Comparison of ENCODE assay signal across 8 cellular contexts in genomic region chr6:30685157-30685976, GRCh38.
DNase-seq lines count a peak whose midpoint lies in the region; ATAC-seq and TF ChIP-seq lines count a peak whose summit lies in the region.

No MANE protein-coding gene starts in this region.

- no peak for ATAC-seq in HG03159 (IDR thresholded peaks at IDR 0.05; ENCODE audit: unreplicated experiment)

- peak overlapping the region; percentile 75 for H3K4me2 ChIP-seq in OCI-LY1 (ENCODE audit: low read length)

- CTCF ChIA-PET in HEK293T (lab: Yijun Ruan, JAX) = interaction anchor here (0.6 to 1.0 kb wide), 3 partner anchors 30 to 143 kb away, joined by 3 to 5 read pairs (median 4); no protein-coding TSS in a partner anchor

- H3K27ac ChIP-seq in OCI-LY1 (ENCODE audit: low read depth, low read length, poor library complexity, severe bottlenecking) (peak overlapping the region; percentile 95), caudate nucleus (ENCODE audit: low read depth, low read length) (peak overlapping the region; percentile 83), muscle layer of colon (ENCODE audit: low read depth, low read length) (peak overlapping the region; percentile 100)

- no peaks in the 10 kb centered on the region for H3K9me2 ChIP-seq in OCI-LY1 (ENCODE audit: low read depth, low read length)

- peaks cover 21% of the 10 kb centered on the region for H3F3A ChIP-seq in OCI-LY1 (ENCODE audit: insufficient read depth, low read length)

- peak overlapping the region; percentile 75 for H3K4me3 ChIP-seq in GM12864 (ENCODE audit: low read depth, low read length)
- H3K4me3 ChIP-seq in OCI-LY1 (ENCODE audit: low read depth, low read length, poor library complexity, severe bottlenecking) = peak overlapping the region; percentile 87
- H3K4me3 ChIP-seq in muscle layer of colon (ENCODE audit: low read depth in 1 of 2, low read length in 2 of 2) = peak overlapping the region; percentile 88 to 99

- H3K79me2 ChIP-seq in OCI-LY1 (ENCODE audit: insufficient read depth, low read length) = peaks cover 38% of the 10 kb centered on the region

- peaks cover 82% of the 10 kb centered on the region for H3K4me1 ChIP-seq in OCI-LY1 (ENCODE audit: insufficient read depth, low read length, severe bottlenecking)
- H3K4me1 ChIP-seq in muscle layer of colon (ENCODE audit: insufficient read depth, low read length) = peaks cover 60% of the 10 kb centered on the region

- H3K9ac ChIP-seq in OCI-LY1 (ENCODE audit: low read length) (peak overlapping the region; percentile 95), muscle layer of colon (ENCODE audit: low read length) (peak overlapping the region; percentile 98)

- H3K9me3 ChIP-seq in OCI-LY1 (ENCODE audit: low read length) (no peaks in the 10 kb centered on the region), muscle layer of colon (ENCODE audit: low read length) (no peaks in the 10 kb centered on the region)

- no peaks in the 10 kb centered on the region for H4K20me1 ChIP-seq in OCI-LY1 (ENCODE audit: insufficient read depth, low read length)

- DNase-seq in GM12864 (ENCODE audit: low read depth) (no peak), caudate nucleus (lab: John Stamatoyannopoulos, UW) (peak in 1 of 61 donors; percentile 3), HEK293T (ENCODE audit: extremely low spot score) (no peak), 8988T (no peak), CD1c-positive myeloid dendritic cell (ENCODE audit: extremely low spot score) (no peak)

- no peak overlapping the region for H2AFZ ChIP-seq in OCI-LY1 (ENCODE audit: low read length)

- H3K27me3 ChIP-seq in OCI-LY1 (ENCODE audit: insufficient read depth, low read length) (no peaks in the 10 kb centered on the region), muscle layer of colon (ENCODE audit: control insufficient read depth in 1 of 2, insufficient read depth in 2 of 2, low read length in 2 of 2) (no peaks in the 10 kb centered on the region)

- peak; percentile 48 for TF ChIP-seq CTCF in GM12864 (IDR thresholded peaks at IDR 0.05; ENCODE audit: low read depth, low read length, missing control alignments)
- peak; percentile 42 for TF ChIP-seq CTCF in OCI-LY1 (IDR thresholded peaks at IDR 0.05; ENCODE audit: low read length)

- H3K36me3 ChIP-seq in OCI-LY1 (ENCODE audit: insufficient read depth, low read length) (peaks cover 3% of the 10 kb centered on the region; the same call in 1 of the 2 replicates), muscle layer of colon (ENCODE audit: insufficient read depth, low read length) (peaks cover 5% of the 10 kb centered on the region)

- POLR2A ChIA-PET in HEK293T (lab: Yijun Ruan, JAX) = interaction anchor here (0.6 to 1.2 kb wide), 6 partner anchors 10 to 37 kb away, joined by 3 to 5 read pairs (median 3); partner anchors contain the start of genes DHX16 and MDC1

TF ChIP-seq in HEK293T, 16 proteins besides CTCF, POLR2A, EP300 and RAD21:
- no peak for TF ChIP-seq SUZ12 (IDR thresholded peaks at IDR 0.05)
- TF ChIP-seq CTBP1 (IDR thresholded peaks at IDR 0.05; ENCODE audit: borderline replicate concordance) = no peak
- TF ChIP-seq ARNT (IDR thresholded peaks at IDR 0.05) = no peak
- no peak for TF ChIP-seq HDGF (IDR thresholded peaks at IDR 0.05; ENCODE audit: borderline replicate concordance)
